In genomic region chr6:125983246-125983945, GRCh38 we compare ENCODE assay signal across 19 cellular contexts. TPM values are rescaled to one million over a fixed set of nuclear protein-coding genes. Genes with fewer than 3 reads are reported as not detected.
A peak's percentile ranks its signal among the peaks of the same experiment; 100 is the strongest.
DNase-seq lines count a peak whose midpoint lies in the region; ATAC-seq and TF ChIP-seq lines count a peak whose summit lies in the region.
"Had no signal": no experiment of that assay in that cellular context is flagged by ENCODE, and none has a peak within 500 bp of the region (broad histone marks: within the 10 kb centered on the region; RNA-seq: fewer than 3 reads in every experiment).

No MANE protein-coding gene starts in this region.

- peak overlapping the region; percentile 81 for H3K27ac ChIP-seq in SK-N-MC
- H3K27ac ChIP-seq: heart right ventricle, left ventricle myocardium inferior had no signal

- ATAC-seq in T-helper 17 cell (no peak), GM21367 (IDR thresholded peaks at IDR 0.05; ENCODE audit: unreplicated experiment) (no peak), HG02973 (IDR thresholded peaks at IDR 0.05; ENCODE audit: unreplicated experiment) (no peak)
- ATAC-seq: heart right ventricle, sciatic nerve had no signal

- no peaks in the 10 kb centered on the region for H3K36me3 Mint-ChIP-seq in T-helper 17 cell (ENCODE audit: low read depth)

- no peaks in the 10 kb centered on the region for H3K27me3 Mint-ChIP-seq in T-helper 17 cell

- H3K9me3 ChIP-seq in SK-N-MC (ENCODE audit: low read depth, low read length) (no peaks in the 10 kb centered on the region), T-helper 17 cell (ENCODE audit: control insufficient read depth, low read length, poor library complexity, severe bottlenecking) (no peaks in the 10 kb centered on the region)
- H3K9me3 ChIP-seq: heart right ventricle, left ventricle myocardium inferior had no signal

- TF ChIP-seq CTCF in fibroblast of pulmonary artery (IDR thresholded peaks at IDR 0.05; ENCODE audit: low read length, missing control alignments): no peak

- DNase-seq in DMS53 (lab: John Stamatoyannopoulos, UW) (peak; percentile 33), DMS53 treated with DMSO at 0.1 percent for 48 hours (lab: John Stamatoyannopoulos, UW; ENCODE audit: unreplicated experiment) (no peak), SK-N-MC (ENCODE audit: low read depth, low spot score) (peak; percentile 35), fibroblast of pulmonary artery (ENCODE audit: low read depth) (peak; percentile 62), T-helper 17 cell (no peak), mucosa of gallbladder (ENCODE audit: low spot score) (no peak)
- DNase-seq: 8988T; activated CD4-positive, alpha-beta T cell treated with anti-CD3 and anti-CD28 coated beads, Interleukin-2, amount 50 U/mL, for 1 hour; amygdala; DMS79; effector CD4-positive, alpha-beta T cell; heart right ventricle; left ventricle myocardium inferior; NCI-H1048; nephron progenitor cell; T-helper 2 cell had no signal

- H3K4me3 Mint-ChIP-seq in T-helper 17 cell: no peak overlapping the region
- H3K4me3 Mint-ChIP-seq: nephron progenitor cell had no signal

- peak overlapping the region; percentile 35; the same call in 1 of the 2 replicates for H3K4me3 ChIP-seq in SK-N-MC
- H3K4me3 ChIP-seq in fibroblast of pulmonary artery (replicated peaks; ENCODE audit: low read depth, low read length): no peak overlapping the region
- H3K4me3 ChIP-seq: heart right ventricle, left ventricle myocardium inferior had no signal

- H3K9ac ChIP-seq in SK-N-MC (ENCODE audit: insufficient read length): peak overlapping the region; percentile 43

- H3K4me1 Mint-ChIP-seq in T-helper 17 cell: no peaks in the 10 kb centered on the region
- H3K4me1 Mint-ChIP-seq: nephron progenitor cell had no signal

- no peaks in the 10 kb centered on the region for H3K36me3 ChIP-seq in SK-N-MC (ENCODE audit: insufficient read depth, low read length)
- H3K36me3 ChIP-seq: left ventricle myocardium inferior had no signal

- no peak overlapping the region for H3K27ac Mint-ChIP-seq in T-helper 17 cell
- H3K27ac Mint-ChIP-seq: nephron progenitor cell had no signal

RNA-seq across cellular contexts. Expression of gene TRMT11, which starts 2.9 kb away (rescaled TPM):
- total RNA-seq in T-helper 17 cell: 10 to 100 TPM; 17.8 to 20.1 TPM
- 18.0 TPM for total RNA-seq in mucosa of gallbladder

RNA-seq across cellular contexts. Expression of gene HINT3, which starts 26.8 kb away (rescaled TPM):
- total RNA-seq in T-helper 17 cell (10 to 100 TPM in 1 of 2 donors, 1 to 10 TPM in 1; 7.6 to 10.6 TPM), mucosa of gallbladder (32.3 TPM)

Comparison
In these comparisons a context has a peak if more than half of its experiments do, and no peak if none do; other contexts are left out.
1. DNase-seq: peak in DMS53 (single experiment), SK-N-MC (single experiment) and fibroblast of pulmonary artery (single experiment); none in DMS53 treated with DMSO at 0.1 percent for 48 hours (single experiment), T-helper 17 cell (0 of 3) and mucosa of gallbladder (single experiment).